Comparison of ENCODE assay signal across 10 cellular contexts in genomic region chr5:34686762-34687268, GRCh38. TPM values are rescaled to one million over a fixed set of nuclear protein-coding genes. Genes with fewer than 3 reads are reported as not detected.
DNase-seq lines count a peak whose midpoint lies in the region; ATAC-seq and TF ChIP-seq lines count a peak whose summit lies in the region.
"Had no signal": no experiment of that assay in that cellular context is flagged by ENCODE, and none has a peak within 500 bp of the region (broad histone marks: within the 10 kb centered on the region; RNA-seq: fewer than 3 reads in every experiment).

No MANE protein-coding gene starts in this region.

- peak in 1 of 2 experiments; percentile 35; a peak in 1 of 4 replicates for TF ChIP-seq EP300 in SK-N-SH (IDR thresholded peaks at IDR 0.05; ENCODE audit: borderline replicate concordance in 1 of 2, low read depth in 1 of 2, low read length in 1 of 2)

- peaks cover 29% of the 10 kb centered on the region; the same call in 1 of the 2 replicates for H4K20me1 ChIP-seq in SK-N-SH (ENCODE audit: insufficient read depth)

- H3K27me3 ChIP-seq in SK-N-SH (ENCODE audit: insufficient read depth) = no peaks in the 10 kb centered on the region
- no peaks in the 10 kb centered on the region for H3K27me3 ChIP-seq in prostate gland (replicated peaks; ENCODE audit: insufficient read depth)

- peak; percentile 71 for DNase-seq in GM04503 (ENCODE audit: low read depth)
- no peak for DNase-seq in SK-N-SH
- peak in 34 of 42 donors; percentile 25 to 83 (median 52) for DNase-seq in head of caudate nucleus
- peak; percentile 29 for DNase-seq in progenitor cell of endocrine pancreas (ENCODE audit: low spot score, unreplicated experiment)
- no peak for DNase-seq in GM19240 (ENCODE audit: insufficient read length, low spot score)
- DNase-seq in prostate gland (ENCODE audit: low spot score) = no peak

- TF ChIP-seq POLR2A in prostate gland (IDR thresholded peaks at IDR 0.05) = no peak

- CTCF ChIA-PET in SK-N-SH (lab: Yijun Ruan, JAX) = no interaction called here

- H3K4me1 Mint-ChIP-seq in progenitor cell of endocrine pancreas (ENCODE audit: low read depth) = peaks cover 67% of the 10 kb centered on the region

- H2AFZ ChIP-seq in SK-N-SH (ENCODE audit: low read depth) = no peak overlapping the region
- H2AFZ ChIP-seq: parathyroid adenoma had no signal

- peak overlapping the region; percentile 98 for H3K27ac Mint-ChIP-seq in progenitor cell of endocrine pancreas

- H3K9ac ChIP-seq in SK-N-SH = peak overlapping the region; percentile 55; the same call in 1 of the 2 replicates
- H3K9ac ChIP-seq: parathyroid adenoma had no signal

- no peak for ATAC-seq in HG02884 (IDR thresholded peaks at IDR 0.05; ENCODE audit: unreplicated experiment)
- ATAC-seq in GM19452 (IDR thresholded peaks at IDR 0.05; ENCODE audit: unreplicated experiment) = no peak

- TF ChIP-seq CTCF in SK-N-SH (IDR thresholded peaks at IDR 0.05) (peak; percentile 24; the same call in 1 of the 2 replicates), progenitor cell of endocrine pancreas (IDR thresholded peaks at IDR 0.05; ENCODE audit: unreplicated experiment) (no peak), prostate gland (IDR thresholded peaks at IDR 0.05) (no peak)

- H3K4me3 ChIP-seq in SK-N-SH (ENCODE audit: low read depth in 2 of 2, low read length in 1 of 2) (no peak overlapping the region), prostate gland (no peak overlapping the region)

- H3K9me2 ChIP-seq in SK-N-SH = no peaks in the 10 kb centered on the region

- POLR2A ChIA-PET in SK-N-SH (lab: Yijun Ruan, JAX) = no interaction called here

- H3K27ac ChIP-seq in SK-N-SH (ENCODE audit: low read depth in 2 of 2, low read length in 1 of 2) (peak overlapping the region; percentile 68 to 94; a peak in 3 of 4 replicates), prostate gland (no peak overlapping the region)
- H3K27ac ChIP-seq: parathyroid adenoma, VCaP had no signal

- 8% methylated on average over 7 of the region's 7 CpGs for WGBS in SK-N-SH (ENCODE audit: low lambda C conversion rate)
- WGBS in prostate gland = 72% methylated on average over 7 of the region's 7 CpGs

- H3K9me3 ChIP-seq in SK-N-SH = no peaks in the 10 kb centered on the region
- no peaks in the 10 kb centered on the region for H3K9me3 ChIP-seq in prostate gland

- 0 out of 2 replicates have a peak, but pooled peaks have one; percentile 5 for TF ChIP-seq RAD21 in SK-N-SH (IDR thresholded peaks at IDR 0.05; ENCODE audit: low read length)

- H3K4me2 ChIP-seq in SK-N-SH = peak overlapping the region; percentile 51; the same call in 1 of the 2 replicates

- H3K4me1 ChIP-seq in SK-N-SH (ENCODE audit: control insufficient read depth in 1 of 2, insufficient read depth in 2 of 2, low read depth in 1 of 2, low read length in 1 of 2) (peaks cover 0 to 43% of the 10 kb centered on the region in 2 experiments), prostate gland (replicated peaks) (no peaks in the 10 kb centered on the region)

- no peaks in the 10 kb centered on the region for H3K27me3 Mint-ChIP-seq in progenitor cell of endocrine pancreas

- intact Hi-C loops in head of caudate nucleus (cut with DNase I) (no loop called here), prostate gland (cut with DNase I) (no loop called here)

- H3K79me2 ChIP-seq in SK-N-SH (ENCODE audit: insufficient read depth) = peaks cover 93% of the 10 kb centered on the region

- H3F3A ChIP-seq in SK-N-SH (replicated peaks; ENCODE audit: insufficient read depth) = peaks cover 42% of the 10 kb centered on the region

- H3K36me3 Mint-ChIP-seq in progenitor cell of endocrine pancreas (ENCODE audit: insufficient read depth) = peaks cover 18% of the 10 kb centered on the region

- no peaks in the 10 kb centered on the region for H3K9me3 Mint-ChIP-seq in progenitor cell of endocrine pancreas (ENCODE audit: low read depth)

- H3K36me3 ChIP-seq in SK-N-SH (replicated peaks in 1 of 2; ENCODE audit: control insufficient read depth in 1 of 2, insufficient read depth in 2 of 2, low read length in 1 of 2) = peaks cover 14 to 24% of the 10 kb centered on the region in 2 experiments
- no peaks in the 10 kb centered on the region for H3K36me3 ChIP-seq in prostate gland

- peak overlapping the region; percentile 67 for H3K4me3 Mint-ChIP-seq in progenitor cell of endocrine pancreas (ENCODE audit: low read depth)

TF ChIP-seq in SK-N-SH, 30 proteins besides CTCF, POLR2A, EP300 and RAD21 (continues in another document):
- no peak for TF ChIP-seq ZBTB33 (IDR thresholded peaks at IDR 0.05; ENCODE audit: borderline replicate concordance, low read depth)
- no peak for TF ChIP-seq GATA2 (CRISPR knock-in tag; IDR thresholded peaks at IDR 0.05)
- no peak for TF ChIP-seq MEF2A (IDR thresholded peaks at IDR 0.05; ENCODE audit: borderline replicate concordance, low read depth)
- TF ChIP-seq EZH2phosphoT487 (IDR thresholded peaks at IDR 0.05; ENCODE audit: borderline replicate concordance, low read depth) = no peak
- no peak for TF ChIP-seq REST (IDR thresholded peaks at IDR 0.05; ENCODE audit: low read depth, low read length)
- 0 out of 2 replicates have a peak, but pooled peaks have one; percentile 7 for TF ChIP-seq SMC3 (IDR thresholded peaks at IDR 0.05; ENCODE audit: low read depth, low read length)
- no peak for TF ChIP-seq FOXM1 (IDR thresholded peaks at IDR 0.05; ENCODE audit: low read depth)
- no peak for TF ChIP-seq CHD2 (IDR thresholded peaks at IDR 0.05; ENCODE audit: low read length, partially characterized antibody)
- no peak for TF ChIP-seq IRF3 (IDR thresholded peaks at IDR 0.05; ENCODE audit: low read depth, low read length)
- TF ChIP-seq MXI1 (IDR thresholded peaks at IDR 0.05; ENCODE audit: low read depth, low read length) = no peak
- TF ChIP-seq GABPA (IDR thresholded peaks at IDR 0.05; ENCODE audit: low read depth) = no peak
- TF ChIP-seq RCOR1 (IDR thresholded peaks at IDR 0.05; ENCODE audit: low read length) = no peak
- TF ChIP-seq RXRA (IDR thresholded peaks at IDR 0.05; ENCODE audit: borderline replicate concordance, low read depth) = no peak
- TF ChIP-seq YY1 (IDR thresholded peaks at IDR 0.05; ENCODE audit: low read depth) = no peak
- peak; percentile 83 for TF ChIP-seq JUND (IDR thresholded peaks at IDR 0.05)
- no peak for TF ChIP-seq SIN3A (IDR thresholded peaks at IDR 0.05; ENCODE audit: borderline replicate concordance, low read depth, low read length)
- TF ChIP-seq NRF1 (IDR thresholded peaks at IDR 0.05; ENCODE audit: low read depth, low read length) = no peak
- peak; percentile 89 for TF ChIP-seq FOSL2 (IDR thresholded peaks at IDR 0.05; ENCODE audit: borderline replicate concordance, low read depth)

RNA-seq across cellular contexts. Expression of gene RAI14, which starts 30.7 kb away (rescaled TPM):
- 53.2 and 59.5 TPM in 2 replicates for polyA plus RNA-seq in SK-N-SH (2012; rRNA removed)
- 59.7 and 67.7 TPM in 2 replicates for polyA plus RNA-seq in SK-N-SH (2012; cell fraction: cytosol; rRNA removed)
- polyA plus RNA-seq in SK-N-SH (2012; cell fraction: nucleus; rRNA removed) = 61.9 and 72.1 TPM in 2 replicates
- total RNA-seq in progenitor cell of endocrine pancreas (116 and 121 TPM in 2 replicates), prostate gland (10 to 100 TPM in 1 of 2 donors, 1 to 10 TPM in 1; 9.6 to 23.7 TPM)

Comparison
In these comparisons a context has a peak if more than half of its experiments do, and no peak if none do; other contexts are left out.
1. DNase-seq: peak in GM04503 (single experiment), head of caudate nucleus (34 of 42) and progenitor cell of endocrine pancreas (single experiment); none in SK-N-SH (single experiment), GM19240 (single experiment) and prostate gland (single experiment).
2. H3K27ac ChIP-seq: peak in SK-N-SH (2 of 2); none in prostate gland (0 of 2).